In the genomic region with DNA sequence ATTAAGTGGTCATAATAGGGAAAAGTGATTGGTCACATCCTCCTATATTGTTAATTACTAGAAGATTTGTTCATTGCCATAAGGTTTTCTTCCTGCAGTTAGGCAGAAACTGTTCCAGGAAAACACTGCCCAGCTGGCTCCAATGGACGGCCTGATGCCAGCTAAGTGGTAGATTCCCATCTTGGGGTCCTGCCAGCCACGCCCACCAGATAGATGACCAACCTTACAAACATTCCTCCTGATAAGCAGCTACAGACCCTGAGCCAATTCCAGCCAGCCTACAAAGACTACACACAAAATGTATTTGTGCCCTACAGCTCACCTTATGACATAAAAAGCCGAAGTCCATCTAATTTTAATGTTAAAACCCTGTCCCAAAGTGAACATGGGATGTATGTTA, we compare ENCODE assay signal across 19 cellular contexts.
DNase-seq lines count a peak whose midpoint lies in the region; ATAC-seq, FAIRE-seq and TF ChIP-seq lines count a peak whose summit lies in the region.
"Had no signal": no experiment of that assay in that cellular context is flagged by ENCODE, and none has a peak within 500 bp of the region (broad histone marks: within the 10 kb centered on the region; RNA-seq: fewer than 3 reads in every experiment).

No MANE protein-coding gene starts in this region.

- no peak overlapping the region for H3K27ac Mint-ChIP-seq in activated T-cell treated with anti-CD3 and anti-CD28 coated beads, Interleukin-2, amount 50 U/mL, for 72 hours
- H3K27ac Mint-ChIP-seq: CD4-positive, CD25-positive, alpha-beta regulatory T cell; CD8-positive, alpha-beta memory T cell; IgD-negative memory B cell had no signal

- no peaks in the 10 kb centered on the region for H3K4me1 ChIP-seq in aorta (ENCODE audit: control insufficient read depth in 1 of 2, insufficient read depth in 2 of 2, low read length in 2 of 2)
- no peaks in the 10 kb centered on the region for H3K4me1 ChIP-seq in effector memory CD4-positive, alpha-beta T cell (ENCODE audit: control insufficient read depth, insufficient read depth, low read length, poor library complexity, severe bottlenecking)
- H3K4me1 ChIP-seq: BE2C, HAP-1 had no signal

- ATAC-seq in aorta (ENCODE audit: low FRiP score) = no peak
- no peak for ATAC-seq in activated T-cell treated with anti-CD3 and anti-CD28 coated beads, Interleukin-2, amount 50 U/mL, for 72 hours (replicated peaks in 1 of 2)
- ATAC-seq: HepG2 had no signal

- peak; percentile 42 for DNase-seq in A172 (ENCODE audit: low spot score)
- peak; percentile 13 for DNase-seq in MG63
- DNase-seq in bronchial epithelial cell (ENCODE audit: low read depth) = no peak
- DNase-seq in aorta = peak; percentile 68 to 78
- no peak for DNase-seq in activated T-cell treated with anti-CD3 and anti-CD28 coated beads, Interleukin-2, amount 50 U/mL, for 72 hours
- no peak for DNase-seq in effector memory CD4-positive, alpha-beta T cell
- no peak for DNase-seq in RKO (ENCODE audit: low spot score)
- DNase-seq: 8988T; BE2C; C1 segment of cervical spinal cord; CD4-positive, CD25-positive, alpha-beta regulatory T cell; CD8-positive, alpha-beta memory T cell; COR-L47; GM23248 had no signal

- no peak overlapping the region for H3K4me3 Mint-ChIP-seq in activated T-cell treated with anti-CD3 and anti-CD28 coated beads, Interleukin-2, amount 50 U/mL, for 72 hours
- H3K4me3 Mint-ChIP-seq: CD4-positive, CD25-positive, alpha-beta regulatory T cell; CD8-positive, alpha-beta memory T cell; IgD-negative memory B cell had no signal

- FAIRE-seq in bronchial epithelial cell (lab: Jason Lieb, UNC) = peak; percentile 80
- FAIRE-seq: D721Med, GM12891, HepG2 had no signal

- H3K4me3 ChIP-seq in MG63 (no peak overlapping the region), bronchial epithelial cell (ENCODE audit: low read depth, low read length) (no peak overlapping the region), aorta (ENCODE audit: low read length in 2 of 2) (no peak overlapping the region)
- no peak overlapping the region for H3K4me3 ChIP-seq in effector memory CD4-positive, alpha-beta T cell (ENCODE audit: insufficient read depth, low read depth, low read length, poor library complexity, severe bottlenecking)
- H3K4me3 ChIP-seq: GM23248, HAP-1 had no signal

- H3K36me3 Mint-ChIP-seq in activated T-cell treated with anti-CD3 and anti-CD28 coated beads, Interleukin-2, amount 50 U/mL, for 72 hours (ENCODE audit: insufficient read depth in 2 of 2) = no peaks in the 10 kb centered on the region
- H3K36me3 Mint-ChIP-seq: CD4-positive, CD25-positive, alpha-beta regulatory T cell; CD8-positive, alpha-beta memory T cell; IgD-negative memory B cell had no signal

- intact Hi-C loops in aorta (cut with DNase I) = no loop called here

- no peaks in the 10 kb centered on the region for H3K27me3 Mint-ChIP-seq in activated T-cell treated with anti-CD3 and anti-CD28 coated beads, Interleukin-2, amount 50 U/mL, for 72 hours (ENCODE audit: low read depth)
- H3K27me3 Mint-ChIP-seq: CD4-positive, CD25-positive, alpha-beta regulatory T cell; CD8-positive, alpha-beta memory T cell; IgD-negative memory B cell had no signal

- H3K9me3 ChIP-seq in MG63 = no peaks in the 10 kb centered on the region
- H3K9me3 ChIP-seq in aorta (ENCODE audit: control insufficient read depth, low read length) = no peaks in the 10 kb centered on the region
- H3K9me3 ChIP-seq in effector memory CD4-positive, alpha-beta T cell (ENCODE audit: control insufficient read depth, low read length) = no peaks in the 10 kb centered on the region
- H3K9me3 ChIP-seq: BE2C, HAP-1 had no signal

- no peaks in the 10 kb centered on the region for H3K4me1 Mint-ChIP-seq in activated T-cell treated with anti-CD3 and anti-CD28 coated beads, Interleukin-2, amount 50 U/mL, for 72 hours (ENCODE audit: low read depth)
- H3K4me1 Mint-ChIP-seq: CD4-positive, CD25-positive, alpha-beta regulatory T cell; CD8-positive, alpha-beta memory T cell; IgD-negative memory B cell had no signal

- no peak overlapping the region for H3K27ac ChIP-seq in aorta (ENCODE audit: low read depth in 1 of 2, low read length in 2 of 2)
- H3K27ac ChIP-seq in effector memory CD4-positive, alpha-beta T cell (ENCODE audit: insufficient read depth, low read length, poor library complexity, severe bottlenecking) = no peak overlapping the region
- H3K27ac ChIP-seq: GM23248 had no signal

- 13 to 28% methylated on average over 3 of the region's 3 CpGs for WGBS in aorta, 2 donors

- no peak for TF ChIP-seq CTCF in bronchial epithelial cell (IDR thresholded peaks at IDR 0.05; ENCODE audit: insufficient read depth, low read length, severe bottlenecking)

- peaks cover 1% of the 10 kb centered on the region in 2 donors for H3K9me3 Mint-ChIP-seq in activated T-cell treated with anti-CD3 and anti-CD28 coated beads, Interleukin-2, amount 50 U/mL, for 72 hours

- H3K27me3 ChIP-seq in MG63 = no peaks in the 10 kb centered on the region
- no peaks in the 10 kb centered on the region for H3K27me3 ChIP-seq in bronchial epithelial cell (ENCODE audit: control insufficient read depth, insufficient read depth, low read length)
- no peaks in the 10 kb centered on the region for H3K27me3 ChIP-seq in aorta (ENCODE audit: control insufficient read depth in 1 of 2, insufficient read depth in 2 of 2, low read length in 1 of 2)
- H3K27me3 ChIP-seq in effector memory CD4-positive, alpha-beta T cell (replicated peaks; ENCODE audit: control insufficient read depth, insufficient read depth, low read length, poor library complexity, severe bottlenecking) = no peaks in the 10 kb centered on the region
- H3K27me3 ChIP-seq: BE2C had no signal

- H3K36me3 ChIP-seq in MG63 (no peaks in the 10 kb centered on the region), bronchial epithelial cell (ENCODE audit: control insufficient read depth, insufficient read depth, low read length) (no peaks in the 10 kb centered on the region), aorta (ENCODE audit: control insufficient read depth in 1 of 2, insufficient read depth in 2 of 2, low read length in 1 of 2) (no peaks in the 10 kb centered on the region)
- H3K36me3 ChIP-seq in effector memory CD4-positive, alpha-beta T cell (ENCODE audit: control insufficient read depth, insufficient read depth, low read length) = no peaks in the 10 kb centered on the region
- H3K36me3 ChIP-seq: BE2C, HAP-1 had no signal

Comparison
In these comparisons a context has a peak if more than half of its experiments do, and no peak if none do; other contexts are left out.
1. DNase-seq: peak in A172 (single experiment), MG63 (single experiment) and aorta (2 of 2); none in bronchial epithelial cell (single experiment), activated T-cell treated with anti-CD3 and anti-CD28 coated beads, Interleukin-2, amount 50 U/mL, for 72 hours (0 of 2), effector memory CD4-positive, alpha-beta T cell (0 of 3) and RKO (single experiment).